In genomic region chr6:143902827-143903226, GRCh38 we compare ENCODE assay signal across 20 cellular contexts. TPM values are rescaled to one million over a fixed set of nuclear protein-coding genes. Genes with fewer than 3 reads are reported as not detected.
DNase-seq lines count a peak whose midpoint lies in the region; ATAC-seq, FAIRE-seq and TF ChIP-seq lines count a peak whose summit lies in the region.
"Had no signal": no experiment of that assay in that cellular context is flagged by ENCODE, and none has a peak within 500 bp of the region (broad histone marks: within the 10 kb centered on the region; RNA-seq: fewer than 3 reads in every experiment).

No MANE protein-coding gene starts in this region.

- CTCF ChIA-PET in K562 (lab: Yijun Ruan, JAX; ENCODE audit: low intra/inter-chr PET ratio), result no interaction called here

- H3K9me3 Mint-ChIP-seq in neural progenitor cell, result peaks cover 2% of the 10 kb centered on the region
- H3K9me3 Mint-ChIP-seq in effector memory CD8-positive, alpha-beta T cell, result no peaks in the 10 kb centered on the region

- H3K79me2 ChIP-seq in MM.1S (ENCODE audit: low read length) (no peaks in the 10 kb centered on the region), K562 (ENCODE audit: control insufficient read depth, insufficient read depth, low read length) (no peaks in the 10 kb centered on the region), neural progenitor cell (ENCODE audit: low read depth) (no peaks in the 10 kb centered on the region)

- in situ Hi-C loops in K562 (cut with MboI), result no loop called here

- TF ChIP-seq POLR2A in K562 (conservative IDR thresholded peaks at IDR 0.05) (no peak), thyroid gland (IDR thresholded peaks at IDR 0.05) (no peak)

- peaks cover 4% of the 10 kb centered on the region for H3K27me3 Mint-ChIP-seq in neural progenitor cell (ENCODE audit: insufficient read depth, low read depth)
- H3K27me3 Mint-ChIP-seq in effector memory CD8-positive, alpha-beta T cell, result no peaks in the 10 kb centered on the region
- H3K27me3 Mint-ChIP-seq: CD8-positive, alpha-beta memory T cell had no signal

- no peaks in the 10 kb centered on the region for H3K27me3 ChIP-seq in MM.1S (replicated peaks; ENCODE audit: insufficient read depth, low read length)
- H3K27me3 ChIP-seq in K562 (ENCODE audit: control insufficient read depth in 2 of 2, insufficient read depth in 2 of 2, low read length in 2 of 2), result peaks cover 0 to 7% of the 10 kb centered on the region in 2 experiments; a peak in 1 of 5 replicates
- H3K27me3 ChIP-seq in neural progenitor cell, result no peaks in the 10 kb centered on the region
- H3K27me3 ChIP-seq in thyroid gland, result no peaks in the 10 kb centered on the region
- H3K27me3 ChIP-seq: BLaER1 had no signal

- peak; percentile 27; the same call in 1 of the 3 replicates for ATAC-seq in K562
- no peak for ATAC-seq in effector memory CD8-positive, alpha-beta T cell (replicated peaks)
- no peak for ATAC-seq in HG02610 (IDR thresholded peaks at IDR 0.05; ENCODE audit: unreplicated experiment)
- no peak for ATAC-seq in GM19324 (IDR thresholded peaks at IDR 0.05; ENCODE audit: low FRiP score, unreplicated experiment)
- ATAC-seq in HG03025 (IDR thresholded peaks at IDR 0.05; ENCODE audit: low FRiP score, unreplicated experiment), result no peak

- peak; percentile 6 for DNase-seq in MM.1S
- no peak for DNase-seq in K562 (ENCODE audit: extremely low read depth in 1 of 4, low spot score in 3 of 4)
- no peak for DNase-seq in neural progenitor cell (ENCODE audit: low spot score)
- no peak for DNase-seq in thyroid gland
- DNase-seq in effector memory CD8-positive, alpha-beta T cell, result no peak
- DNase-seq: CD8-positive, alpha-beta memory T cell; GF-D8; HCEC 1CT; KBM-7; NCI-H1092 treated with DMSO at 0.1 percent for 48 hours; NCI-H1694; PC-9 had no signal

- peaks cover 16% of the 10 kb centered on the region for H3K4me1 ChIP-seq in MM.1S (ENCODE audit: low read length)
- no peaks in the 10 kb centered on the region; a peak in 1 of 5 replicates for H3K4me1 ChIP-seq in K562 (replicated peaks in 1 of 2; ENCODE audit: control insufficient read depth in 2 of 2, insufficient read depth in 2 of 2, low read length in 2 of 2)
- no peaks in the 10 kb centered on the region for H3K4me1 ChIP-seq in neural progenitor cell
- H3K4me1 ChIP-seq in thyroid gland, result peaks cover 16 to 17% of the 10 kb centered on the region in 2 donors

- no peaks in the 10 kb centered on the region for H3K36me3 Mint-ChIP-seq in neural progenitor cell
- H3K36me3 Mint-ChIP-seq in effector memory CD8-positive, alpha-beta T cell (ENCODE audit: insufficient read depth), result no peaks in the 10 kb centered on the region

- TF ChIP-seq CTCF in MM.1S (IDR thresholded peaks at IDR 0.05; ENCODE audit: low read length) (no peak), K562 (IDR thresholded peaks at IDR 0.05 in 2 of 3, conservative IDR thresholded peaks at IDR 0.05 in 1 of 3; ENCODE audit: insufficient read depth in 2 of 3, low read depth in 1 of 3, low read length in 3 of 3) (no peak), neural progenitor cell (IDR thresholded peaks at IDR 0.05) (no peak), thyroid gland (IDR thresholded peaks at IDR 0.05) (no peak)

- H3K9me1 ChIP-seq in K562 (ENCODE audit: control insufficient read depth, insufficient read depth, low read length), result no peaks in the 10 kb centered on the region

- 7% methylated on average over 2 of the region's 2 CpGs for WGBS in K562 (ENCODE audit: insufficient coverage, low coverage, missing lambda C conversion rate)
- 87 to 92% methylated on average over 2 of the region's 2 CpGs for WGBS in thyroid gland, 2 donors

- peak overlapping the region; percentile 93; the same call in 1 of the 2 replicates for H3K27ac ChIP-seq in MM.1S (ENCODE audit: low read length)
- H3K27ac ChIP-seq in K562 (ENCODE audit: extremely low read depth, low read depth, low read length), result no peak overlapping the region
- no peak overlapping the region for H3K27ac ChIP-seq in neural progenitor cell
- peak overlapping the region; percentile 63 to 85 (median 70) for H3K27ac ChIP-seq in thyroid gland
- H3K27ac ChIP-seq: BLaER1, HL-60, PC-9, SK-N-MC had no signal

- no TSS peak for BruUV-seq in K562 (replicated peaks; lab: Mats Ljungman, UMichigan)

- H3K4me3 Mint-ChIP-seq in neural progenitor cell, result no peak overlapping the region
- no peak overlapping the region for H3K4me3 Mint-ChIP-seq in effector memory CD8-positive, alpha-beta T cell
- H3K4me3 Mint-ChIP-seq: CD8-positive, alpha-beta memory T cell had no signal

- H3K4me2 ChIP-seq in MM.1S (ENCODE audit: low read depth, low read length), result peak overlapping the region; percentile 82
- H3K4me2 ChIP-seq in K562 (ENCODE audit: insufficient read depth, low read length), result no peak overlapping the region
- no peak overlapping the region for H3K4me2 ChIP-seq in neural progenitor cell
- H3K4me2 ChIP-seq: PC-9 had no signal

- H3F3A ChIP-seq in MM.1S (ENCODE audit: insufficient read depth, low read length), result peaks cover 19% of the 10 kb centered on the region
- no peaks in the 10 kb centered on the region for H3F3A ChIP-seq in neural progenitor cell (ENCODE audit: low read depth)

- no peak for TF ChIP-seq EP300 in K562 (IDR thresholded peaks at IDR 0.05; ENCODE audit: low read length)

- H3K9ac ChIP-seq in MM.1S (ENCODE audit: low read length) (peak overlapping the region; percentile 54; the same call in 1 of the 2 replicates), K562 (ENCODE audit: insufficient read depth in 1 of 2, low read depth in 2 of 2, low read length in 2 of 2) (no peak overlapping the region), neural progenitor cell (no peak overlapping the region)
- H3K9ac ChIP-seq: BLaER1 had no signal

- no peak overlapping the region for H3K27ac Mint-ChIP-seq in neural progenitor cell
- H3K27ac Mint-ChIP-seq in effector memory CD8-positive, alpha-beta T cell, result no peak overlapping the region

- H3K9me2 ChIP-seq in MM.1S (replicated peaks; ENCODE audit: insufficient read depth, low read length), result no peaks in the 10 kb centered on the region

- no peaks in the 10 kb centered on the region for H3K36me3 ChIP-seq in MM.1S (replicated peaks; ENCODE audit: insufficient read depth, low read length)
- H3K36me3 ChIP-seq in K562 (ENCODE audit: control insufficient read depth, insufficient read depth, low read length), result no peaks in the 10 kb centered on the region
- H3K36me3 ChIP-seq in neural progenitor cell, result no peaks in the 10 kb centered on the region
- H3K36me3 ChIP-seq in thyroid gland, result no peaks in the 10 kb centered on the region
- H3K36me3 ChIP-seq: BLaER1 had no signal

- no peak for FAIRE-seq in K562 (lab: Jason Lieb, UNC)

- no peaks in the 10 kb centered on the region for H3K9me3 ChIP-seq in MM.1S (replicated peaks; ENCODE audit: insufficient read depth, low read length)
- no peaks in the 10 kb centered on the region for H3K9me3 ChIP-seq in K562 (replicated peaks; ENCODE audit: control insufficient read depth, insufficient read depth, low read depth, low read length)
- H3K9me3 ChIP-seq in neural progenitor cell (ENCODE audit: low read depth), result no peaks in the 10 kb centered on the region
- H3K9me3 ChIP-seq in thyroid gland, result no peaks in the 10 kb centered on the region
- H3K9me3 ChIP-seq: BLaER1 had no signal

- intact Hi-C loops in K562 (cut with micrococcal nuclease), result no loop called here
- intact Hi-C loops in thyroid gland (cut with DNase I), result no loop called here

- no peak for TF ChIP-seq RAD21 in K562 (CRISPR knock-in tag; conservative IDR thresholded peaks at IDR 0.05 in 1 of 2, IDR thresholded peaks at IDR 0.05 in 1 of 2)

- H4K20me1 ChIP-seq in MM.1S (ENCODE audit: insufficient read depth, low read length), result no peaks in the 10 kb centered on the region
- no peaks in the 10 kb centered on the region for H4K20me1 ChIP-seq in K562 (replicated peaks; ENCODE audit: control insufficient read depth, insufficient read depth, low read length)
- H4K20me1 ChIP-seq in neural progenitor cell (ENCODE audit: low read depth), result no peaks in the 10 kb centered on the region
- H4K20me1 ChIP-seq: BLaER1 had no signal

- peaks cover 3% of the 10 kb centered on the region for H3K4me1 Mint-ChIP-seq in neural progenitor cell
- H3K4me1 Mint-ChIP-seq in effector memory CD8-positive, alpha-beta T cell (ENCODE audit: low read depth in 2 of 2), result no peaks in the 10 kb centered on the region

- H2AFZ ChIP-seq in MM.1S (ENCODE audit: low read length) (0 out of 2 replicates have a peak overlapping the region, but pooled peaks have one; percentile 23), K562 (ENCODE audit: low read depth, low read length) (no peak overlapping the region), neural progenitor cell (replicated peaks) (peak overlapping the region; percentile 68)
- H2AFZ ChIP-seq: PC-9 had no signal

- peak overlapping the region; percentile 26 for H3K4me3 ChIP-seq in MM.1S (ENCODE audit: low read length)
- H3K4me3 ChIP-seq in K562, result no peak overlapping the region
- H3K4me3 ChIP-seq in neural progenitor cell, result no peak overlapping the region
- H3K4me3 ChIP-seq in thyroid gland (replicated peaks in 1 of 3), result no peak overlapping the region
- H3K4me3 ChIP-seq: BLaER1, PC-9, SK-N-MC had no signal

- POLR2A ChIA-PET in K562 (lab: Yijun Ruan, JAX), result interaction anchor here (1.0 to 1.3 kb wide), 2 partner anchors 10 to 31 kb away, joined by 3 read pairs; no protein-coding TSS in a partner anchor

RNA-seq across cellular contexts. Expression of gene ZC2HC1B, which starts 38.6 kb away (rescaled TPM):
- total RNA-seq in K562 (2011; cell fraction: chromatin; rRNA removed; ENCODE audit: low replicate concordance), result not detected in 2 replicates
- total RNA-seq in K562 (2011; cell fraction: nucleolus; rRNA removed), result not detected in 2 replicates
- total RNA-seq in K562 (2011; cell fraction: nucleoplasm; rRNA removed), result not detected in 2 replicates
- not detected in 2 replicates for total RNA-seq in K562 (2014; rRNA removed)
- not detected in 2 replicates for total RNA-seq in K562 (2014; rRNA removed; fragmentation: Illumina TruSeq; extraction: Trizol)
- not detected in 2 replicates for total RNA-seq in K562 (2015; rRNA removed; fragmentation: Illumina TruSeq; extraction: Trizol)
- total RNA-seq in K562 (2021), result not detected in 2 replicates
- polyA plus RNA-seq in K562 (2011; rRNA removed), result not detected in 2 replicates
- not detected in 2 replicates for polyA plus RNA-seq in K562 (2011; cell fraction: cytosol; rRNA removed)
- not detected in 2 replicates for polyA plus RNA-seq in K562 (2011; cell fraction: nucleus; rRNA removed)
- polyA plus RNA-seq in K562 (2012), result not detected in 2 replicates
- not detected in 2 replicates for polyA plus RNA-seq in K562 (2014; fragmentation: Illumina TruSeq; extraction: Trizol)
- not detected for polyA plus RNA-seq in K562 (2014; fragmentation: Nextera tagmentation; extraction: Ambion mirVana)
- polyA plus RNA-seq in K562 (2014; rRNA removed), result not detected in 2 replicates
- polyA minus RNA-seq in K562 (2011; rRNA and poly(A)+ RNA removed), result not detected in 2 replicates
- polyA minus RNA-seq in K562 (2011; cell fraction: cytosol; rRNA and poly(A)+ RNA removed), result not detected in 2 replicates
- not detected in 2 replicates for polyA minus RNA-seq in K562 (2011; cell fraction: nucleus; rRNA and poly(A)+ RNA removed)
- total RNA-seq in neural progenitor cell (ENCODE audit: low replicate concordance), result not detected in 2 replicates
- total RNA-seq in thyroid gland, result not detected
- total RNA-seq: CD8-positive, alpha-beta memory T cell; M059J; PC-9 had no signal
- polyA plus RNA-seq: AG04450; CD8-positive, alpha-beta memory T cell had no signal

RNA-seq across cellular contexts. Expression of gene LTV1, which starts 59.7 kb away (rescaled TPM):
- total RNA-seq in K562 (2011; cell fraction: chromatin; rRNA removed; ENCODE audit: low replicate concordance), result 15.2 and 38.3 TPM in 2 replicates
- 10.5 and 12.2 TPM in 2 replicates for total RNA-seq in K562 (2011; cell fraction: nucleolus; rRNA removed)
- total RNA-seq in K562 (2011; cell fraction: nucleoplasm; rRNA removed), result 10.1 and 13.8 TPM in 2 replicates
- total RNA-seq in K562 (2014; rRNA removed) (66.8 and 80.1 TPM in 2 replicates), K562 (2014; rRNA removed; fragmentation: Illumina TruSeq; extraction: Trizol) (119 and 142 TPM in 2 replicates), K562 (2015; rRNA removed; fragmentation: Illumina TruSeq; extraction: Trizol) (140 and 148 TPM in 2 replicates), K562 (2021) (65.7 and 70.7 TPM in 2 replicates), neural progenitor cell (ENCODE audit: low replicate concordance) (18.9 and 36.0 TPM in 2 replicates), thyroid gland (10 to 100 TPM; 10.8 to 15.7 (median 13.6) TPM)
- polyA plus RNA-seq in K562 (2011; rRNA removed) (35.9 and 57.9 TPM in 2 replicates), K562 (2014; fragmentation: Illumina TruSeq; extraction: Trizol) (114 and 123 TPM in 2 replicates), K562 (2014; fragmentation: Nextera tagmentation; extraction: Ambion mirVana) (100 to 1,000 TPM in 1 of 2 experiments, 10 to 100 TPM in 1; 88.3 to 162 TPM), K562 (2014; rRNA removed) (123 and 141 TPM in 2 replicates)
- 6.3 and 12.5 TPM in 2 replicates for polyA plus RNA-seq in K562 (2011; cell fraction: cytosol; rRNA removed)
- polyA plus RNA-seq in K562 (2011; cell fraction: nucleus; rRNA removed), result 31.6 and 33.6 TPM in 2 replicates
- 38.2 and 83.0 TPM in 2 replicates for polyA plus RNA-seq in K562 (2012)
- polyA minus RNA-seq in K562 (2011; rRNA and poly(A)+ RNA removed), result 46.1 and 49.2 TPM in 2 replicates
- polyA minus RNA-seq in K562 (2011; cell fraction: cytosol; rRNA and poly(A)+ RNA removed), result 14.5 and 19.7 TPM in 2 replicates
- 18.6 and 26.7 TPM in 2 replicates for polyA minus RNA-seq in K562 (2011; cell fraction: nucleus; rRNA and poly(A)+ RNA removed)

Comparison
In these comparisons a context has a peak if more than half of its experiments do, and no peak if none do; other contexts are left out.
1. H3K27ac ChIP-seq: peak in MM.1S (single experiment) and thyroid gland (3 of 3); none in K562 (single experiment) and neural progenitor cell (single experiment).